In the genomic region with DNA sequence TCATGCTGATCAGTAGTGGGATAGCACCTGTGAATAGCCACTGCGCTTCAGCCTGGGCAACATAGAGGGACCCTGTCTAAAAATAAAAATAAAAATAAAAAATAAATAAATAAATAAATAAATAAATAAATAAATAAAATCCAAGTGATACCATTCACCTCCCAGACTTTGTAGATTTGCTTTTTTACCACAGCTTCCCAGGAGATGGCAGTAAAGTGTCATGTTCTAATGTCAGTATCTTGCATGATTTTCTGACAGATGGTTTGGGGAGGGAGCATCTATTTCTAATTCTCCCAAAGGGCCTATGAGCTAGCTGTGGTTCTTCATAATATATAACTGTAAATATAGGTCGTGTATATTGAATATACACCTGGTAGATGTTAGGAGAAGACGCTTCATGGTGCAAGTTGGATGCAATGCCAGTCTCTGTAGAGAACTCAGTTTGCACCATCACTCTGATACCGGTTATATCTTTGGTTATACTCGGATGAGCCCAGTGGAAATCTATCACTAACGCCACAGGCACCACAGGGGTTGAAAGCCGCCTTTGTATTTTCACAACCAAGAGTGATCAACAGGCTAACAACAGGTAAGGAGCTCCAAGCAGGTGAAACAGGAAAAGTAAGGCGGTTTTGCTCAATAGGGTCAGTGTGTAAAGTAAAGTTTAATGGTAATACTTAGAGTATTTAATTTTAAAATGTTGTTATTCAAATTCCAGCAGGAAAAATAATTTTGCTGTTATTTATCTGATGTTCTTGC, we compare ENCODE assay signal across 8 cellular contexts. TPM values are rescaled to one million over a fixed set of nuclear protein-coding genes. Genes with fewer than 3 reads are reported as not detected.
DNase-seq lines count a peak whose midpoint lies in the region; ATAC-seq lines count a peak whose summit lies in the region.

No MANE protein-coding gene starts in this region.

- no peak for ATAC-seq in HG02981 (IDR thresholded peaks at IDR 0.05; ENCODE audit: unreplicated experiment)
- no peak for ATAC-seq in GM18519 (IDR thresholded peaks at IDR 0.05; ENCODE audit: low FRiP score, unreplicated experiment)

- DNase-seq in AG08396 (ENCODE audit: low spot score) (peak; percentile 80), GM04503 (ENCODE audit: low read depth) (peak; percentile 53), NCI-H1417 treated with DMSO at 0.1 percent for 48 hours (lab: John Stamatoyannopoulos, UW) (peak; percentile 42), T follicular helper cell (ENCODE audit: low read depth) (peak; percentile 20), fibroblast of gingiva (ENCODE audit: low read depth) (peak; percentile 75), occipital lobe (lab: John Stamatoyannopoulos, UW) (peak; percentile 6)

RNA-seq across cellular contexts. Expression of gene APLP1, which starts 13.9 kb away (rescaled TPM):
- total RNA-seq in occipital lobe = 179 TPM

RNA-seq across cellular contexts. Expression of gene NFKBID, which starts 18.1 kb away (rescaled TPM):
- total RNA-seq in occipital lobe = 3.0 TPM

RNA-seq across cellular contexts. Expression of gene HCST, which starts 20.1 kb away (rescaled TPM):
- total RNA-seq in occipital lobe = not detected

RNA-seq across cellular contexts. Expression of gene KIRREL2, which starts 25.5 kb away (rescaled TPM):
- 0.94 TPM for total RNA-seq in occipital lobe

RNA-seq across cellular contexts. Expression of gene TYROBP, which starts 25.8 kb away (rescaled TPM):
- 3.1 TPM for total RNA-seq in occipital lobe

Comparison
In these comparisons a context has a peak if more than half of its experiments do, and no peak if none do; other contexts are left out.
1. DNase-seq: peak in every context shown above with its lines; median percentile 80 in AG08396; 75 in fibroblast of gingiva; 53 in GM04503; 42 in NCI-H1417 treated with DMSO at 0.1 percent for 48 hours; 20 in T follicular helper cell; 6 in occipital lobe.